In genomic region chr4:89640620-89641366, GRCh38 we compare ENCODE assay signal across 8 cellular contexts.
DNase-seq lines count a peak whose midpoint lies in the region; ATAC-seq and TF ChIP-seq lines count a peak whose summit lies in the region.

No MANE protein-coding gene starts in this region.

- TF ChIP-seq POLR2A in adrenal gland (IDR thresholded peaks at IDR 0.05), result no peak

- no peak overlapping the region for H3K4me3 ChIP-seq in adrenal gland

- H3K27ac ChIP-seq in adrenal gland, result no peak overlapping the region

- intact Hi-C loops in adrenal gland (cut with DNase I), result no loop called here

- H3K27me3 ChIP-seq in adrenal gland, result peaks cover 5% of the 10 kb centered on the region

- TF ChIP-seq CTCF in adrenal gland (IDR thresholded peaks at IDR 0.05), result peak in 3 of 6 experiments; percentile 30 to 50 (median 38)

- H3K4me1 ChIP-seq in adrenal gland (replicated peaks in 1 of 2), result no peaks in the 10 kb centered on the region

- WGBS in adrenal gland, 4 donors, result 49 to 53% (median 50%) methylated on average over 16 to 17 of the region's 17 CpGs

- ATAC-seq in HG02870 (IDR thresholded peaks at IDR 0.05; ENCODE audit: unreplicated experiment) (peak; percentile 62), HG03457 (IDR thresholded peaks at IDR 0.05; ENCODE audit: unreplicated experiment) (no peak), HG02588 (IDR thresholded peaks at IDR 0.05; ENCODE audit: unreplicated experiment) (no peak), HG03097 (IDR thresholded peaks at IDR 0.05; ENCODE audit: low FRiP score, unreplicated experiment) (no peak)

- no peaks in the 10 kb centered on the region for H3K9me3 ChIP-seq in adrenal gland (replicated peaks in 1 of 3)

- DNase-seq in Ammon's horn (ENCODE audit: low spot score) (peak; percentile 38), adrenal gland (peak in 5 of 7 donors; percentile 19 to 35 (median 25)), iris pigment epithelial cell (ENCODE audit: low read depth) (peak; percentile 67), NCI-H187 treated with DMSO at 0.1 percent for 48 hours (lab: John Stamatoyannopoulos, UW) (no peak)

- no peaks in the 10 kb centered on the region for H3K36me3 ChIP-seq in adrenal gland (replicated peaks in 1 of 2)
